In genomic region chr6:157424491-157425020, GRCh38 we compare ENCODE assay signal across 1 cellular context.
A peak's percentile ranks its signal among the peaks of the same experiment; 100 is the strongest.
TF ChIP-seq lines count a peak whose summit lies in the region.

No MANE protein-coding gene starts in this region.

TF ChIP-seq in K562, 482 proteins besides CTCF, POLR2A, EP300 and RAD21:
- TF ChIP-seq ZBTB33 (CRISPR knock-in tag; IDR thresholded peaks at IDR 0.05) (peak; percentile 85), TAF9B (IDR thresholded peaks at IDR 0.05; ENCODE audit: partially characterized antibody) (no peak), EGR1 (conservative IDR thresholded peaks at IDR 0.05) (peak; percentile 54; the same call in 1 of the 2 replicates)
